In the genomic region with DNA sequence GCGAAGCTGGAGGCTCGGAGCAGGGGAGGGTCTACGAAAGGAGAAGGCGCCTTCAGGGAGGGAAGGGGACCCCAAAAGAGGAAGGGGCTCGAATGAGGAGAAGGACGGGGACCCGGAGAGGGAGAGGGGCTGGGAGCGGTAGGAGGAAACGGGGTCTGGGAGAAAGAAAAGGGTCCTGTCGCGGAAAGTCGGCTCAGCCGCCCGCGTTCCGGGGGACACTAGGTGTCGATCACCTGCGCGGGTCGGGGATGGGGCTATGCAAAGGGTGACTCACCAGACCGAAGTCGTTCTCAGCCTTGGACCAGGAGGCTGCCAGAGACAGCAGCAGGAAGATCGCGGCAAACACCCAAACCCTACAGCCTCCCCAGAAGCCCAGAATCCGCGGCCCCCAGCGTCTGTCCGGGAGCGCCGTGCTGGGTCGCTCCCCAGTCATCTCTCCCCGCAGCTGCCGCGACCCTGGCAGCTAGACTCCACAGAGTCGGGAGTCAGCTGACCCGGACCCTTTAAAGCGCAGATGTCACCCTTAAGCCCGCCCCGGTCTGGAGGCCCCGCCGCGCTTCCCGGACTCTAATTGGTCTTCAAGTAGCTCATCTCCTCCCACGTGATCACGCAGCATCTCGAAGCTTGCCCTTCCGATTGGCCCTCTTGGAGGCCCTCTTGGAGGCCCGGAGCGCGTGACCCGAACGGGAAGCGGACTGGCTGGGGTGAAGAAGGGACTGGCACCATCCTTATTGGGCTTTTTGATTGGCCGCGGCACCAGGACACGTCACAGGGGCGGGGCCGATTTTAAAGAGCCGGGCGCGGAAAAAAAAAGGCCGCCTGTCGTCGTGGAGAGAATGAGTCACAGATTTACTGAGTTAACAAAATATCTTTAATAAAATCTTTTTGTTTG, we compare ENCODE assay signal across 1 cellular context.
TF ChIP-seq lines count a peak whose summit lies in the region.

Gene NEU1, minus strand, starts transcription at position 478 of the 892 bp plus-strand sequence. Its CDS starts 45 bp downstream, at position 433.

TF ChIP-seq in HepG2, 621 proteins besides CTCF, POLR2A, EP300 and RAD21 (continued from another document and continues in another):
- peak; percentile 76; the same call in 1 of the 2 replicates for TF ChIP-seq AHDC1 (CRISPR knock-in tag; IDR thresholded peaks at IDR 0.05; ENCODE audit: borderline replicate concordance)
- peak; percentile 49; the same call in 1 of the 2 replicates for TF ChIP-seq DDIT3 (CRISPR knock-in tag; IDR thresholded peaks at IDR 0.05)
- TF ChIP-seq SNAPC5 (CRISPR knock-in tag; IDR thresholded peaks at IDR 0.05; ENCODE audit: borderline replicate concordance) = peak; percentile 86; the same call in 1 of the 2 replicates
- peak; percentile 85; the same call in 1 of the 2 replicates for TF ChIP-seq ZNF33A (CRISPR knock-in tag; IDR thresholded peaks at IDR 0.05; ENCODE audit: borderline replicate concordance)
- TF ChIP-seq ZNF589 (CRISPR knock-in tag; conservative IDR thresholded peaks at IDR 0.05) = 0 out of 2 replicates have a peak, but pooled peaks have one; percentile 73
- TF ChIP-seq, protein P1, sequence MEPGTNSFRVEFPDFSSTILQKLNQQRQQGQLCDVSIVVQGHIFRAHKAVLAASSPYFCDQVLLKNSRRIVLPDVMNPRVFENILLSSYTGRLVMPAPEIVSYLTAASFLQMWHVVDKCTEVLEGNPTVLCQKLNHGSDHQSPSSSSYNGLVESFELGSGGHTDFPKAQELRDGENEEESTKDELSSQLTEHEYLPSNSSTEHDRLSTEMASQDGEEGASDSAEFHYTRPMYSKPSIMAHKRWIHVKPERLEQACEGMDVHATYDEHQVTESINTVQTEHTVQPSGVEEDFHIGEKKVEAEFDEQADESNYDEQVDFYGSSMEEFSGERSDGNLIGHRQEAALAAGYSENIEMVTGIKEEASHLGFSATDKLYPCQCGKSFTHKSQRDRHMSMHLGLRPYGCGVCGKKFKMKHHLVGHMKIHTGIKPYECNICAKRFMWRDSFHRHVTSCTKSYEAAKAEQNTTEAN (CRISPR knock-in tag; conservative IDR thresholded peaks at IDR 0.05) = peak; percentile 87
- TF ChIP-seq, protein P2, sequence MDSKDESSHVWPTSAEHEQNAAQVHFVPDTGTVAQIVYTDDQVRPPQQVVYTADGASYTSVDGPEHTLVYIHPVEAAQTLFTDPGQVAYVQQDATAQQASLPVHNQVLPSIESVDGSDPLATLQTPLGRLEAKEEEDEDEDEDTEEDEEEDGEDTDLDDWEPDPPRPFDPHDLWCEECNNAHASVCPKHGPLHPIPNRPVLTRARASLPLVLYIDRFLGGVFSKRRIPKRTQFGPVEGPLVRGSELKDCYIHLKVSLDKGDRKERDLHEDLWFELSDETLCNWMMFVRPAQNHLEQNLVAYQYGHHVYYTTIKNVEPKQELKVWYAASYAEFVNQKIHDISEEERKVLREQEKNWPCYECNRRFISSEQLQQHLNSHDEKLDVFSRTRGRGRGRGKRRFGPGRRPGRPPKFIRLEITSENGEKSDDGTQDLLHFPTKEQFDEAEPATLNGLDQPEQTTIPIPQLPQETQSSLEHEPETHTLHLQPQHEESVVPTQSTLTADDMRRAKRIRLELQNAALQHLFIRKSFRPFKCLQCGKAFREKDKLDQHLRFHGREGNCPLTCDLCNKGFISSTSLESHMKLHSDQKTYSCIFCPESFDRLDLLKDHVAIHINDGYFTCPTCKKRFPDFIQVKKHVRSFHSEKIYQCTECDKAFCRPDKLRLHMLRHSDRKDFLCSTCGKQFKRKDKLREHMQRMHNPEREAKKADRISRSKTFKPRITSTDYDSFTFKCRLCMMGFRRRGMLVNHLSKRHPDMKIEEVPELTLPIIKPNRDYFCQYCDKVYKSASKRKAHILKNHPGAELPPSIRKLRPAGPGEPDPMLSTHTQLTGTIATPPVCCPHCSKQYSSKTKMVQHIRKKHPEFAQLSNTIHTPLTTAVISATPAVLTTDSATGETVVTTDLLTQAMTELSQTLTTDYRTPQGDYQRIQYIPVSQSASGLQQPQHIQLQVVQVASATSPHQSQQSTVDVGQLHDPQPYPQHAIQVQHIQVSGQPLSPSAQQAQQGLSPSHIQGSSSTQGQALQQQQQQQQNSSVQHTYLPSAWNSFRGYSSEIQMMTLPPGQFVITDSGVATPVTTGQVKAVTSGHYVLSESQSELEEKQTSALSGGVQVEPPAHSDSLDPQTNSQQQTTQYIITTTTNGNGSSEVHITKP (CRISPR knock-in tag; IDR thresholded peaks at IDR 0.05; ENCODE audit: low read depth) = peak; percentile 63
- no peak for TF ChIP-seq NFIB (CRISPR knock-in tag; IDR thresholded peaks at IDR 0.05; ENCODE audit: borderline replicate concordance)
- TF ChIP-seq SP1 (IDR thresholded peaks at IDR 0.05) = no peak
- TF ChIP-seq SP1 (CRISPR knock-in tag; IDR thresholded peaks at IDR 0.05) = peak; percentile 86
- peak; percentile 36; the same call in 1 of the 2 replicates for TF ChIP-seq THAP9 (CRISPR knock-in tag; IDR thresholded peaks at IDR 0.05; ENCODE audit: borderline replicate concordance)
- TF ChIP-seq ZFP90 (CRISPR knock-in tag; IDR thresholded peaks at IDR 0.05; ENCODE audit: borderline replicate concordance) = 0 out of 2 replicates have a peak, but pooled peaks have one; percentile 33
- TF ChIP-seq NFYB (CRISPR knock-in tag; IDR thresholded peaks at IDR 0.05) = peak; percentile 97
- peak; percentile 79; the same call in 1 of the 2 replicates for TF ChIP-seq MAZ (IDR thresholded peaks at IDR 0.05; ENCODE audit: borderline replicate concordance, low read depth, low read length)
- TF ChIP-seq MAZ (CRISPR knock-in tag; IDR thresholded peaks at IDR 0.05; ENCODE audit: low read depth) = peak; percentile 82
- TF ChIP-seq ATF1 (CRISPR knock-in tag; IDR thresholded peaks at IDR 0.05) = peak; percentile 96
- peak; percentile 92 for TF ChIP-seq ZNF724P (CRISPR knock-in tag; IDR thresholded peaks at IDR 0.05; ENCODE audit: borderline replicate concordance)
- TF ChIP-seq STAG1 (CRISPR knock-in tag; IDR thresholded peaks at IDR 0.05) = peak; percentile 39
- TF ChIP-seq SNAPC2 (CRISPR knock-in tag; IDR thresholded peaks at IDR 0.05) = peak; percentile 83; the same call in 1 of the 2 replicates
- TF ChIP-seq ZNF644 (CRISPR knock-in tag; IDR thresholded peaks at IDR 0.05; ENCODE audit: low read depth) = no peak; the same call in 1 of the 2 replicates
- TF ChIP-seq MIXL1 (CRISPR knock-in tag; IDR thresholded peaks at IDR 0.05) = peak; percentile 88
- peak; percentile 93 for TF ChIP-seq ZNF18 (CRISPR knock-in tag; IDR thresholded peaks at IDR 0.05; ENCODE audit: insufficient replicate concordance)
- TF ChIP-seq FOSL2 (CRISPR knock-in tag; IDR thresholded peaks at IDR 0.05) = peak; percentile 82
- TF ChIP-seq ZNF746 (CRISPR knock-in tag; IDR thresholded peaks at IDR 0.05) = no peak; the same call in 1 of the 2 replicates
- no peak for TF ChIP-seq SMC3 (IDR thresholded peaks at IDR 0.05; ENCODE audit: low read length)
- no peak for TF ChIP-seq TEAD2 (CRISPR knock-in tag; IDR thresholded peaks at IDR 0.05)
- no peak for TF ChIP-seq ZNF343 (CRISPR knock-in tag; IDR thresholded peaks at IDR 0.05)
- no peak for TF ChIP-seq MAFK (conservative IDR thresholded peaks at IDR 0.05 in 1 of 2, IDR thresholded peaks at IDR 0.05 in 1 of 2; ENCODE audit: low read length in 2 of 2)
- TF ChIP-seq ZMYM4 (CRISPR knock-in tag; IDR thresholded peaks at IDR 0.05) = peak; percentile 100
- TF ChIP-seq ATF7 (IDR thresholded peaks at IDR 0.05) = no peak
- no peak for TF ChIP-seq ATF7 (CRISPR knock-in tag; IDR thresholded peaks at IDR 0.05)
- peak; percentile 78; the same call in 1 of the 2 replicates for TF ChIP-seq MXD3 (CRISPR knock-in tag; IDR thresholded peaks at IDR 0.05)
- peak; percentile 91 for TF ChIP-seq ERF (CRISPR knock-in tag; IDR thresholded peaks at IDR 0.05)
- peak; percentile 87 for TF ChIP-seq ELF1 (CRISPR knock-in tag; IDR thresholded peaks at IDR 0.05)
- no peak for TF ChIP-seq HOXA7 (CRISPR knock-in tag; IDR thresholded peaks at IDR 0.05)
- peak; percentile 71 for TF ChIP-seq RXRB (CRISPR knock-in tag; IDR thresholded peaks at IDR 0.05; ENCODE audit: borderline replicate concordance)
- no peak for TF ChIP-seq THYN1 (CRISPR knock-in tag; IDR thresholded peaks at IDR 0.05; ENCODE audit: borderline replicate concordance, low read depth)
- TF ChIP-seq, protein P3, sequence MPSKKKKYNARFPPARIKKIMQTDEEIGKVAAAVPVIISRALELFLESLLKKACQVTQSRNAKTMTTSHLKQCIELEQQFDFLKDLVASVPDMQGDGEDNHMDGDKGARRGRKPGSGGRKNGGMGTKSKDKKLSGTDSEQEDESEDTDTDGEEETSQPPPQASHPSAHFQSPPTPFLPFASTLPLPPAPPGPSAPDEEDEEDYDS (CRISPR knock-in tag; IDR thresholded peaks at IDR 0.05) = peak; percentile 100
- TF ChIP-seq TFDP2 (CRISPR knock-in tag; IDR thresholded peaks at IDR 0.05) = peak; percentile 96
- TF ChIP-seq PRPF4 (IDR thresholded peaks at IDR 0.05; ENCODE audit: low read depth, low read length, poor library complexity, severe bottlenecking) = no peak
